In genomic region chr9:93952784-93953491, GRCh38 we compare ENCODE assay signal across 1 cellular context.
A peak's percentile ranks its signal among the peaks of the same experiment; 100 is the strongest.
TF ChIP-seq lines count a peak whose summit lies in the region.

No MANE protein-coding gene starts in this region.

TF ChIP-seq in H1, 55 proteins besides CTCF, POLR2A, EP300 and RAD21 (continued from another document):
- no peak for TF ChIP-seq ZNF274 (IDR thresholded peaks at IDR 0.05; ENCODE audit: borderline replicate concordance, extremely low read depth, low read length)
- no peak for TF ChIP-seq POU5F1 (IDR thresholded peaks at IDR 0.05; ENCODE audit: low read depth, low read length)
- 0 out of 2 replicates have a peak, but pooled peaks have one; percentile 32 for TF ChIP-seq E2F6 (IDR thresholded peaks at IDR 0.05)
- TF ChIP-seq SUZ12 (IDR thresholded peaks at IDR 0.05; ENCODE audit: low read length): peak; percentile 81
- TF ChIP-seq TBP (IDR thresholded peaks at IDR 0.05; ENCODE audit: low read depth, low read length): no peak
- TF ChIP-seq GABPA (IDR thresholded peaks at IDR 0.05; ENCODE audit: borderline replicate concordance, insufficient read depth, low read length): no peak
- no peak for TF ChIP-seq USF2 (IDR thresholded peaks at IDR 0.05; ENCODE audit: low read length)
- TF ChIP-seq SRF (IDR thresholded peaks at IDR 0.05; ENCODE audit: low read depth, low read length): no peak
- no peak for TF ChIP-seq EGR1 (IDR thresholded peaks at IDR 0.05; ENCODE audit: borderline replicate concordance, low read depth, low read length)
- TF ChIP-seq BACH1 (IDR thresholded peaks at IDR 0.05; ENCODE audit: low read length): no peak
- no peak for TF ChIP-seq FOSL1 (IDR thresholded peaks at IDR 0.05; ENCODE audit: insufficient read depth, low read depth, low read length)
- TF ChIP-seq RNF2 (IDR thresholded peaks at IDR 0.05; ENCODE audit: borderline replicate concordance, low read depth, low read length, missing control alignments, poor library complexity, severe bottlenecking): no peak
- TF ChIP-seq, protein P1, sequence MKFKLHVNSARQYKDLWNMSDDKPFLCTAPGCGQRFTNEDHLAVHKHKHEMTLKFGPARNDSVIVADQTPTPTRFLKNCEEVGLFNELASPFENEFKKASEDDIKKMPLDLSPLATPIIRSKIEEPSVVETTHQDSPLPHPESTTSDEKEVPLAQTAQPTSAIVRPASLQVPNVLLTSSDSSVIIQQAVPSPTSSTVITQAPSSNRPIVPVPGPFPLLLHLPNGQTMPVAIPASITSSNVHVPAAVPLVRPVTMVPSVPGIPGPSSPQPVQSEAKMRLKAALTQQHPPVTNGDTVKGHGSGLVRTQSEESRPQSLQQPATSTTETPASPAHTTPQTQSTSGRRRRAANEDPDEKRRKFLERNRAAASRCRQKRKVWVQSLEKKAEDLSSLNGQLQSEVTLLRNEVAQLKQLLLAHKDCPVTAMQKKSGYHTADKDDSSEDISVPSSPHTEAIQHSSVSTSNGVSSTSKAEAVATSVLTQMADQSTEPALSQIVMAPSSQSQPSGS (IDR thresholded peaks at IDR 0.05; ENCODE audit: low read length): no peak
- TF ChIP-seq BCL11A (IDR thresholded peaks at IDR 0.05; ENCODE audit: low read depth in 2 of 2, low read length in 2 of 2): no peak
- TF ChIP-seq CTBP2 (IDR thresholded peaks at IDR 0.05; ENCODE audit: borderline replicate concordance, insufficient read depth, insufficient read length, low read length): no peak
- TF ChIP-seq TAF1 (IDR thresholded peaks at IDR 0.05; ENCODE audit: low read depth, low read length): no peak
- TF ChIP-seq SP4 (IDR thresholded peaks at IDR 0.05; ENCODE audit: low read length): 0 out of 2 replicates have a peak, but pooled peaks have one; percentile 24
- no peak for TF ChIP-seq SIN3A (conservative IDR thresholded peaks at IDR 0.05 in 1 of 2, IDR thresholded peaks at IDR 0.05 in 1 of 2; ENCODE audit: low read depth in 1 of 2, low read length in 2 of 2)
- no peak for TF ChIP-seq SP2 (IDR thresholded peaks at IDR 0.05; ENCODE audit: low read length)
- TF ChIP-seq EZH2 (IDR thresholded peaks at IDR 0.05; ENCODE audit: low read depth, low read length, severe bottlenecking): peak; percentile 85
- TF ChIP-seq SIRT6 (IDR thresholded peaks at IDR 0.05; ENCODE audit: low read length): no peak
- no peak for TF ChIP-seq BRCA1 (IDR thresholded peaks at IDR 0.05; ENCODE audit: low read depth, low read length)
- TF ChIP-seq MAFK (IDR thresholded peaks at IDR 0.05; ENCODE audit: low read depth, low read length): no peak
